11 cellular contexts compared by ENCODE assay signal in the genomic region with DNA sequence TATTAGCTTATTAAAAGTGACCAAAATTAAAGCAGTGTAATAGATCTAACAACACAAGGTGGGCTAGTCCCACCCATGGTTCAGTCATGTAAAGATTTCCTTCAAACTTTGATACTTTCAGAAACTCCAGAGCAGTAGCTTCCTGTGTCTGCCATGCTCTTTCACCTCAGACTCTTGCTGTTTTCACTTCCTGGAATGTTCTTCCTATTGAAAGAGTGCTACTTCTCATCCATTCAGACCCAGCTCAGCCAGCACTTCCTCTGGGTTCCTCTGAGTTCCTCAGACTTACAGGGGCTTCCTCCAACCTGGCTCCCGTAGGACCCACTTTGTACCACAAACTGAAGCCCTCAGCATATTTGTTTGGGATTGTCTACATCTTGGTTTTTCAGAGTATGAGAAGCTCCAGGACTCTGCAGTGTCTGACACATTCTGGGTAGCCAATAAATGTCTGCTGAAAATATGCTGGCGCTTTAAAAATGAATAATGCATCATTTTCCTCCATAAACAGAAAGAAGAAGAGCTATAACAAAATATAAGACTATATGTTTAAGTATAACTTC. TPM values are rescaled to one million over a fixed set of nuclear protein-coding genes. Genes with fewer than 3 reads are reported as not detected.
DNase-seq lines count a peak whose midpoint lies in the region; ATAC-seq and TF ChIP-seq lines count a peak whose summit lies in the region.
"Had no signal": no experiment of that assay in that cellular context is flagged by ENCODE, and none has a peak within 500 bp of the region (broad histone marks: within the 10 kb centered on the region; RNA-seq: fewer than 3 reads in every experiment).

No MANE protein-coding gene starts in this region.

- H3K4me1 ChIP-seq in stomach (peaks cover 16 to 66% (median 39%) of the 10 kb centered on the region in 4 donors), HAP-1 (peaks cover 6% of the 10 kb centered on the region), tibial artery (peaks cover 0 to 14% (median 0%) of the 10 kb centered on the region in 4 donors)

- H3K27ac ChIP-seq in stomach = peak overlapping the region in 4 of 5 donors; percentile 50 to 79 (median 70)
- no peak overlapping the region for H3K27ac ChIP-seq in tibial artery

- H3K36me3 Mint-ChIP-seq in activated naive CD8-positive, alpha-beta T cell treated with anti-CD3 and anti-CD28 coated beads for 36 hours = no peaks in the 10 kb centered on the region
- no peaks in the 10 kb centered on the region for H3K36me3 Mint-ChIP-seq in activated naive CD8-positive, alpha-beta T cell treated with anti-CD3 and anti-CD28 coated beads, Interleukin-2, amount 50 U/mL, for 24 hours (ENCODE audit: low read depth)

- TF ChIP-seq EP300 in stomach (IDR thresholded peaks at IDR 0.05) = no peak

- H3K9me3 ChIP-seq in stomach (no peaks in the 10 kb centered on the region), HAP-1 (no peaks in the 10 kb centered on the region), tibial artery (no peaks in the 10 kb centered on the region)

- TF ChIP-seq POLR2A in stomach (IDR thresholded peaks at IDR 0.05) = no peak

- no peak overlapping the region for H3K4me3 Mint-ChIP-seq in activated naive CD8-positive, alpha-beta T cell treated with anti-CD3 and anti-CD28 coated beads for 36 hours
- no peak overlapping the region for H3K4me3 Mint-ChIP-seq in activated naive CD8-positive, alpha-beta T cell treated with anti-CD3 and anti-CD28 coated beads, Interleukin-2, amount 50 U/mL, for 24 hours
- H3K4me3 Mint-ChIP-seq: nephron had no signal

- ATAC-seq in activated naive CD8-positive, alpha-beta T cell treated with anti-CD3 and anti-CD28 coated beads, Interleukin-2, amount 50 U/mL, for 24 hours = no peak
- peak; percentile 81 for ATAC-seq in HG03025 (IDR thresholded peaks at IDR 0.05; ENCODE audit: low FRiP score, unreplicated experiment)
- ATAC-seq: HCT116 had no signal

- H3K4me1 Mint-ChIP-seq in activated naive CD8-positive, alpha-beta T cell treated with anti-CD3 and anti-CD28 coated beads for 36 hours = peaks cover 10% of the 10 kb centered on the region
- peaks cover 9% of the 10 kb centered on the region for H3K4me1 Mint-ChIP-seq in activated naive CD8-positive, alpha-beta T cell treated with anti-CD3 and anti-CD28 coated beads, Interleukin-2, amount 50 U/mL, for 24 hours
- H3K4me1 Mint-ChIP-seq: nephron had no signal

- 62 to 88% (median 83%) methylated on average over 2 of the region's 2 CpGs for WGBS in stomach, 5 donors

- H3K27me3 Mint-ChIP-seq in activated naive CD8-positive, alpha-beta T cell treated with anti-CD3 and anti-CD28 coated beads for 36 hours = no peaks in the 10 kb centered on the region
- no peaks in the 10 kb centered on the region for H3K27me3 Mint-ChIP-seq in activated naive CD8-positive, alpha-beta T cell treated with anti-CD3 and anti-CD28 coated beads, Interleukin-2, amount 50 U/mL, for 24 hours

- TF ChIP-seq CTCF in stomach (IDR thresholded peaks at IDR 0.05) = no peak
- no peak for TF ChIP-seq CTCF in tibial artery (IDR thresholded peaks at IDR 0.05)

- DNase-seq in activated naive CD8-positive, alpha-beta T cell treated with anti-CD3 and anti-CD28 coated beads for 36 hours = no peak
- DNase-seq in activated naive CD8-positive, alpha-beta T cell treated with anti-CD3 and anti-CD28 coated beads, Interleukin-2, amount 50 U/mL, for 24 hours = no peak
- peak; percentile 26 for DNase-seq in RPMI8226
- no peak for DNase-seq in stomach
- no peak for DNase-seq in HAP-1 (ENCODE audit: low spot score in 2 of 2)
- DNase-seq in SK-N-DZ (ENCODE audit: low spot score) = no peak
- no peak for DNase-seq in tibial artery
- DNase-seq: activated effector memory CD4-positive, alpha-beta T cell treated with Interleukin-2 at 50 U/mL for 16 hours had no signal

- intact Hi-C loops in stomach (cut with DNase I; ENCODE audit: low total_unique reads) = no loop called here
- intact Hi-C loops in tibial artery (cut with DNase I; ENCODE audit: low total_unique reads) = no loop called here

- no peaks in the 10 kb centered on the region for H3K9me3 Mint-ChIP-seq in activated naive CD8-positive, alpha-beta T cell treated with anti-CD3 and anti-CD28 coated beads for 36 hours
- H3K9me3 Mint-ChIP-seq in activated naive CD8-positive, alpha-beta T cell treated with anti-CD3 and anti-CD28 coated beads, Interleukin-2, amount 50 U/mL, for 24 hours = no peaks in the 10 kb centered on the region
- H3K9me3 Mint-ChIP-seq: nephron had no signal

- H3K27me3 ChIP-seq in stomach = no peaks in the 10 kb centered on the region
- no peaks in the 10 kb centered on the region for H3K27me3 ChIP-seq in HAP-1 (ENCODE audit: low read depth)
- no peaks in the 10 kb centered on the region for H3K27me3 ChIP-seq in tibial artery

- in situ Hi-C loops in HAP-1 (cut with MboI; ENCODE audit: low sequenced_read_pairs) = no loop called here

- H3K36me3 ChIP-seq in stomach = no peaks in the 10 kb centered on the region
- no peaks in the 10 kb centered on the region for H3K36me3 ChIP-seq in HAP-1 (replicated peaks)
- no peaks in the 10 kb centered on the region for H3K36me3 ChIP-seq in tibial artery

- peak overlapping the region; percentile 79 for H3K27ac Mint-ChIP-seq in activated naive CD8-positive, alpha-beta T cell treated with anti-CD3 and anti-CD28 coated beads for 36 hours
- H3K27ac Mint-ChIP-seq in activated naive CD8-positive, alpha-beta T cell treated with anti-CD3 and anti-CD28 coated beads, Interleukin-2, amount 50 U/mL, for 24 hours = no peak overlapping the region
- H3K27ac Mint-ChIP-seq: nephron had no signal

- H3K4me3 ChIP-seq in stomach (no peak overlapping the region), HAP-1 (no peak overlapping the region), tibial artery (no peak overlapping the region)

RNA-seq across cellular contexts. Expression of a gene that starts 18.0 kb away (rescaled TPM):
- 1 to 10 TPM; 6.4 to 6.7 TPM for total RNA-seq in activated naive CD8-positive, alpha-beta T cell treated with anti-CD3 and anti-CD28 coated beads for 36 hours
- 10 to 100 TPM in 2 of 5 donors, 1 to 10 TPM in 3; 1.2 to 19.9 (median 8.0) TPM for total RNA-seq in stomach
- 1 to 10 TPM; 1.8 to 7.0 (median 3.4) TPM for polyA plus RNA-seq in stomach
- 1.8 and 2.1 TPM in 2 replicates for polyA plus RNA-seq in SK-N-DZ (2014; cell fraction: cytosol; rRNA removed)
- 0.49 and 1.7 TPM in 2 replicates for polyA plus RNA-seq in SK-N-DZ (2014; cell fraction: nucleus; rRNA removed)

RNA-seq across cellular contexts. Expression of a gene that starts 57.7 kb away (rescaled TPM):
- total RNA-seq in activated naive CD8-positive, alpha-beta T cell treated with anti-CD3 and anti-CD28 coated beads for 36 hours = 10 to 100 TPM; 34.2 to 38.4 TPM
- total RNA-seq in stomach = 10 to 100 TPM in 3 of 5 donors, 1 to 10 TPM in 2; 1.2 to 28.1 (median 16.5) TPM
- polyA plus RNA-seq in stomach = 1 to 10 TPM; 4.7 to 9.0 (median 5.9) TPM
- 105 and 120 TPM in 2 replicates for polyA plus RNA-seq in SK-N-DZ (2014; cell fraction: cytosol; rRNA removed)
- polyA plus RNA-seq in SK-N-DZ (2014; cell fraction: nucleus; rRNA removed) = 104 and 108 TPM in 2 replicates

Comparison
In these comparisons a context has a peak if more than half of its experiments do, and no peak if none do; other contexts are left out.
1. H3K27ac ChIP-seq: peak in stomach (4 of 5); none in tibial artery (0 of 2).